Comparison of ENCODE assay signal across 10 cellular contexts in genomic region chr5:52987711-52988329, GRCh38. TPM values are rescaled to one million over a fixed set of nuclear protein-coding genes. Genes with fewer than 3 reads are reported as not detected.
DNase-seq lines count a peak whose midpoint lies in the region; ATAC-seq and TF ChIP-seq lines count a peak whose summit lies in the region.
"Had no signal": no experiment of that assay in that cellular context is flagged by ENCODE, and none has a peak within 500 bp of the region (broad histone marks: within the 10 kb centered on the region; RNA-seq: fewer than 3 reads in every experiment).

No MANE protein-coding gene starts in this region.

- H3K27me3 ChIP-seq in hepatocyte (no peaks in the 10 kb centered on the region), upper lobe of left lung (peaks cover 0 to 2% (median 0%) of the 10 kb centered on the region in 4 donors)

- H3K9me3 Mint-ChIP-seq in activated naive CD8-positive, alpha-beta T cell (ENCODE audit: low read depth) = no peaks in the 10 kb centered on the region
- H3K9me3 Mint-ChIP-seq in activated naive CD8-positive, alpha-beta T cell treated with anti-CD3 and anti-CD28 coated beads for 36 hours = no peaks in the 10 kb centered on the region
- H3K9me3 Mint-ChIP-seq in activated CD4-positive, alpha-beta T cell treated with anti-CD3 and anti-CD28 coated beads, Interleukin-2, amount 10 ng/mL, durations not matched to agents 7 days and 5 days = no peaks in the 10 kb centered on the region

- TF ChIP-seq CTCF in hepatocyte (IDR thresholded peaks at IDR 0.05; ENCODE audit: poor library complexity) (no peak), upper lobe of left lung (IDR thresholded peaks at IDR 0.05) (no peak)

- H3K4me1 ChIP-seq in hepatocyte (ENCODE audit: insufficient read depth) (no peaks in the 10 kb centered on the region), upper lobe of left lung (peaks cover 12 to 26% (median 13%) of the 10 kb centered on the region in 4 donors)

- DNase-seq in activated naive CD8-positive, alpha-beta T cell treated with anti-CD3 and anti-CD28 coated beads for 36 hours = no peak
- DNase-seq in activated CD4-positive, alpha-beta T cell treated with anti-CD3 and anti-CD28 coated beads, Interleukin-2, amount 10 ng/mL, durations not matched to agents 7 days and 5 days = no peak
- peak; percentile 69 for DNase-seq in hepatocyte (ENCODE audit: low spot score)
- no peak for DNase-seq in upper lobe of left lung
- no peak for DNase-seq in D341Med (ENCODE audit: low spot score)
- DNase-seq: C1 segment of cervical spinal cord, right cardiac atrium had no signal

- 22% methylated on average over 4 of the region's 4 CpGs for WGBS in hepatocyte (ENCODE audit: low lambda C conversion rate, missing lambda C conversion rate)
- 35 to 62% methylated on average over 4 of the region's 4 CpGs for WGBS in upper lobe of left lung, 2 donors

- no peaks in the 10 kb centered on the region for H4K20me1 ChIP-seq in hepatocyte (ENCODE audit: insufficient read depth, poor library complexity, severe bottlenecking)

- ATAC-seq in upper lobe of left lung (ENCODE audit: low FRiP score in 2 of 2) (no peak), GM21737 (IDR thresholded peaks at IDR 0.05; ENCODE audit: unreplicated experiment) (no peak), GM21576 (IDR thresholded peaks at IDR 0.05; ENCODE audit: unreplicated experiment) (no peak)

- TF ChIP-seq POLR2A in upper lobe of left lung (IDR thresholded peaks at IDR 0.05) = no peak

- peaks cover 14% of the 10 kb centered on the region for H3K79me2 ChIP-seq in hepatocyte

- H3K9me3 ChIP-seq in hepatocyte (ENCODE audit: low read depth) (no peaks in the 10 kb centered on the region), upper lobe of left lung (no peaks in the 10 kb centered on the region)

- peak overlapping the region; percentile 11 for H3K27ac Mint-ChIP-seq in activated naive CD8-positive, alpha-beta T cell
- H3K27ac Mint-ChIP-seq in activated naive CD8-positive, alpha-beta T cell treated with anti-CD3 and anti-CD28 coated beads for 36 hours = no peak overlapping the region
- H3K27ac Mint-ChIP-seq in activated CD4-positive, alpha-beta T cell treated with anti-CD3 and anti-CD28 coated beads, Interleukin-2, amount 10 ng/mL, durations not matched to agents 7 days and 5 days = no peak overlapping the region

- peak overlapping the region; percentile 85 for H3K4me2 ChIP-seq in hepatocyte

- H3K4me3 Mint-ChIP-seq in activated naive CD8-positive, alpha-beta T cell = peak overlapping the region; percentile 82
- no peak overlapping the region for H3K4me3 Mint-ChIP-seq in activated naive CD8-positive, alpha-beta T cell treated with anti-CD3 and anti-CD28 coated beads for 36 hours
- peak overlapping the region; percentile 11 for H3K4me3 Mint-ChIP-seq in activated CD4-positive, alpha-beta T cell treated with anti-CD3 and anti-CD28 coated beads, Interleukin-2, amount 10 ng/mL, durations not matched to agents 7 days and 5 days

- H3K27ac ChIP-seq in hepatocyte (peak overlapping the region; percentile 76), upper lobe of left lung (peak overlapping the region; percentile 43 to 82 (median 66))

- H3K4me1 Mint-ChIP-seq in activated naive CD8-positive, alpha-beta T cell (ENCODE audit: low read depth) = peaks cover 20% of the 10 kb centered on the region
- H3K4me1 Mint-ChIP-seq in activated naive CD8-positive, alpha-beta T cell treated with anti-CD3 and anti-CD28 coated beads for 36 hours = peaks cover 30% of the 10 kb centered on the region
- peaks cover 32% of the 10 kb centered on the region for H3K4me1 Mint-ChIP-seq in activated CD4-positive, alpha-beta T cell treated with anti-CD3 and anti-CD28 coated beads, Interleukin-2, amount 10 ng/mL, durations not matched to agents 7 days and 5 days

- H2AFZ ChIP-seq in hepatocyte = no peak overlapping the region

- H3K36me3 ChIP-seq in hepatocyte (replicated peaks; ENCODE audit: insufficient read depth, low read depth) (no peaks in the 10 kb centered on the region), upper lobe of left lung (no peaks in the 10 kb centered on the region)

- peaks cover 10% of the 10 kb centered on the region for H3K27me3 Mint-ChIP-seq in activated naive CD8-positive, alpha-beta T cell
- H3K27me3 Mint-ChIP-seq in activated naive CD8-positive, alpha-beta T cell treated with anti-CD3 and anti-CD28 coated beads for 36 hours = peaks cover 72% of the 10 kb centered on the region
- peaks cover 47% of the 10 kb centered on the region for H3K27me3 Mint-ChIP-seq in activated CD4-positive, alpha-beta T cell treated with anti-CD3 and anti-CD28 coated beads, Interleukin-2, amount 10 ng/mL, durations not matched to agents 7 days and 5 days

- POLR2A ChIA-PET in activated CD4-positive, alpha-beta T cell treated with anti-CD3 and anti-CD28 coated beads, Interleukin-2, amount 10 ng/mL, durations not matched to agents 7 days and 5 days (lab: Charles Lee) = no interaction called here

- CTCF ChIA-PET in activated CD4-positive, alpha-beta T cell treated with anti-CD3 and anti-CD28 coated beads, Interleukin-2, amount 10 ng/mL, durations not matched to agents 7 days and 5 days (lab: Charles Lee) = interaction anchor here (0.9 to 1.7 kb wide), 2 partner anchors 39 to 100 kb away, joined by 3 to 7 read pairs; no protein-coding TSS in a partner anchor

- TF ChIP-seq EP300 in upper lobe of left lung (IDR thresholded peaks at IDR 0.05) = no peak

- H3K9me2 ChIP-seq in hepatocyte (replicated peaks; ENCODE audit: insufficient read depth) = no peaks in the 10 kb centered on the region

- H3K4me3 ChIP-seq in hepatocyte (no peak overlapping the region), upper lobe of left lung (no peak overlapping the region)

- H3K36me3 Mint-ChIP-seq in activated naive CD8-positive, alpha-beta T cell = no peaks in the 10 kb centered on the region
- peaks cover 2% of the 10 kb centered on the region for H3K36me3 Mint-ChIP-seq in activated naive CD8-positive, alpha-beta T cell treated with anti-CD3 and anti-CD28 coated beads for 36 hours
- H3K36me3 Mint-ChIP-seq in activated CD4-positive, alpha-beta T cell treated with anti-CD3 and anti-CD28 coated beads, Interleukin-2, amount 10 ng/mL, durations not matched to agents 7 days and 5 days (ENCODE audit: low read depth) = peaks cover 8% of the 10 kb centered on the region

RNA-seq across cellular contexts. Expression of gene ITGA2, which starts 1.3 kb away (rescaled TPM):
- 1 to 10 TPM; 1.7 to 2.0 TPM for total RNA-seq in activated naive CD8-positive, alpha-beta T cell treated with anti-CD3 and anti-CD28 coated beads for 36 hours
- 1 to 10 TPM; 3.9 to 4.0 TPM for total RNA-seq in activated CD4-positive, alpha-beta T cell treated with anti-CD3 and anti-CD28 coated beads, Interleukin-2, amount 10 ng/mL, durations not matched to agents 7 days and 5 days
- total RNA-seq in hepatocyte (10.2 and 10.8 TPM in 2 replicates), upper lobe of left lung (10 to 100 TPM in 4 of 6 donors, 1 to 10 TPM in 2; 4.2 to 45.8 (median 13.7) TPM)
- polyA plus RNA-seq in hepatocyte = 1.5 and 2.5 TPM in 2 replicates
